ENCODE assay signal across 24 cellular contexts in the genomic region with DNA sequence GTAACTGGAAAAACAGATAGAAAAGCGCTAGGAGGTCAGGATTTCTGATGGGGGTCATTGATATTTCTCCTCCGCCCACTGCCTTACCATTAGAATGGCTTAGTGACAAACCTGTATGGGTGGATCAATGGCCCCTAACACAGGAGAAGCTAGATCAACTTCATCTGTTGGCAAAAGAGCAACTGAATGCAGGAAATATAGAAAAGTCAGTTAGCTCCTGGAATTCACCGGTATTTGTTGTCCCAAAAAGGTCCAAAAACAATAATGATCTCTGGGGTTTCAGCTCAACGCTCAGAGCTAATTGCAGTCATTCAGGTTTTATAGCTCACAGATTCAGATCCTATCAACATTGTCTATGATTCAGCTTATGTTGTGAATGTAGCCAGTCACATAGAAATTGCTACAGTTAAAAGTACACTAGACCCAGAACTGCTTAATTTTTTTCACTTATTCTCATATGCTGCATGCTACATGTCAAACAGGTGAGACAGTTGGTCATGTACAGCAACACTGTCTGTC.
"Had no signal": no experiment of that assay in that cellular context is flagged by ENCODE, and none has a peak within 500 bp of the region (broad histone marks: within the 10 kb centered on the region; RNA-seq: fewer than 3 reads in every experiment).

No MANE protein-coding gene starts in this region.

- FAIRE-seq: islet of Langerhans had no signal

- H3K4me1 ChIP-seq: lower lobe of right lung had no signal

- H3K36me3 Mint-ChIP-seq: activated naive CD4-positive, alpha-beta T cell treated with anti-CD3 and anti-CD28 coated beads, Interleukin-2, amount 50 U/mL, for 72 hours had no signal

- H3K9me3 ChIP-seq: lower lobe of right lung, thyroid gland had no signal

- H3K4me3 Mint-ChIP-seq: activated CD4-positive, alpha-beta T cell treated with anti-CD3 and anti-CD28 coated beads, Interleukin-2, amount 10 ng/mL, durations not matched to agents 7 days and 5 days; activated T-helper 17 cell treated with anti-CD3 and anti-CD28 coated beads, Interleukin-2, amount 50 U/mL, for 72 hours; naive thymus-derived CD8-positive, alpha-beta T cell; T-cell; T-helper 2 cell treated with Interferon-gamma antibody and Interleukin-4, amounts not matched to agents 5 μg/mL and 100 μg/mL, for 36 hours had no signal

- H3K27me3 ChIP-seq: brain microvascular endothelial cell, thyroid gland had no signal

- H3K27me3 Mint-ChIP-seq: activated CD4-positive, alpha-beta T cell treated with anti-CD3 and anti-CD28 coated beads, Interleukin-2, amount 10 ng/mL, durations not matched to agents 7 days and 5 days; activated T-helper 17 cell treated with anti-CD3 and anti-CD28 coated beads, Interleukin-2, amount 50 U/mL, for 72 hours; naive thymus-derived CD8-positive, alpha-beta T cell; progenitor cell of endocrine pancreas had no signal

- H3K9me3 Mint-ChIP-seq: activated CD4-positive, alpha-beta T cell treated with anti-CD3 and anti-CD28 coated beads, Interleukin-2, amount 10 ng/mL, durations not matched to agents 7 days and 5 days; activated naive CD4-positive, alpha-beta T cell treated with anti-CD3 and anti-CD28 coated beads, Interleukin-2, amount 50 U/mL, for 72 hours; activated T-helper 17 cell treated with anti-CD3 and anti-CD28 coated beads, Interleukin-2, amount 50 U/mL, for 72 hours; T-cell; T-helper 2 cell treated with Interferon-gamma antibody and Interleukin-4, amounts not matched to agents 5 μg/mL and 100 μg/mL, for 36 hours had no signal

- H3K36me3 ChIP-seq: brain microvascular endothelial cell, lower lobe of right lung, thyroid gland, WERI-Rb-1 had no signal

- H3K27ac ChIP-seq: brain microvascular endothelial cell, lower lobe of right lung, WERI-Rb-1 had no signal

- DNase-seq: activated CD4-positive, alpha-beta T cell treated with anti-CD3 and anti-CD28 coated beads, Interleukin-2, amount 10 ng/mL, durations not matched to agents 7 days and 5 days; activated CD4-positive, CD25-positive, alpha-beta regulatory T cell treated with anti-CD3 and anti-CD28 coated beads, Interleukin-2, amount 50 U/mL, for 72 hours; activated T-cell treated with anti-CD3 and anti-CD28 coated beads, Interleukin-2, amount 50 U/mL, for 1 hour; aorta; brain microvascular endothelial cell; caudate nucleus; effector memory CD4-positive, alpha-beta T cell; foreskin melanocyte; glutamatergic neuron; hypothalamus; lower lobe of right lung; mesendoderm; naive thymus-derived CD8-positive, alpha-beta T cell; stimulated activated CD4-positive, alpha-beta T cell treated with anti-CD3 and anti-CD28 coated beads, Interleukin-12 subunit alpha, Interleukin-12 subunit beta, amount 100 ng/mL, for 4 hours; stimulated activated CD4-positive, alpha-beta T cell treated with anti-CD3 and anti-CD28 coated beads, Interleukin-4, amount 100 ng/mL, for 4 hours; stimulated activated naive CD8-positive, alpha-beta T cell treated with anti-CD3 and anti-CD28 coated beads, Interleukin-15, Interleukin-2, amounts not matched to agents 100 U/mL and 50 U/mL, for 24 hours; T-cell; thyroid gland; WERI-Rb-1 had no signal

- ATAC-seq: activated naive CD4-positive, alpha-beta T cell treated with anti-CD3 and anti-CD28 coated beads, Interleukin-2, amount 50 U/mL, for 72 hours; activated T-helper 17 cell treated with anti-CD3 and anti-CD28 coated beads, Interleukin-2, amount 50 U/mL, for 72 hours; lower lobe of right lung; naive thymus-derived CD8-positive, alpha-beta T cell; stimulated activated naive CD8-positive, alpha-beta T cell treated with anti-CD3 and anti-CD28 coated beads, Interleukin-15, Interleukin-2, amounts not matched to agents 100 U/mL and 50 U/mL, for 24 hours; T-cell had no signal

- H3K27ac Mint-ChIP-seq: activated CD4-positive, alpha-beta T cell treated with anti-CD3 and anti-CD28 coated beads, Interleukin-2, amount 10 ng/mL, durations not matched to agents 7 days and 5 days; activated naive CD4-positive, alpha-beta T cell treated with anti-CD3 and anti-CD28 coated beads, Interleukin-2, amount 50 U/mL, for 72 hours; activated T-helper 17 cell treated with anti-CD3 and anti-CD28 coated beads, Interleukin-2, amount 50 U/mL, for 72 hours; naive thymus-derived CD8-positive, alpha-beta T cell; T-cell; T-helper 2 cell treated with Interferon-gamma antibody and Interleukin-4, amounts not matched to agents 5 μg/mL and 100 μg/mL, for 36 hours had no signal

- H3K4me3 ChIP-seq: lower lobe of right lung, thyroid gland had no signal

- H3K4me1 Mint-ChIP-seq: activated CD4-positive, alpha-beta T cell treated with anti-CD3 and anti-CD28 coated beads, Interleukin-2, amount 10 ng/mL, durations not matched to agents 7 days and 5 days; activated T-helper 17 cell treated with anti-CD3 and anti-CD28 coated beads, Interleukin-2, amount 50 U/mL, for 72 hours; naive thymus-derived CD8-positive, alpha-beta T cell; T-cell had no signal
